Comparison of ENCODE assay signal across 18 cellular contexts in genomic region chr17:77196251-77196650, GRCh38. TPM values are rescaled to one million over a fixed set of nuclear protein-coding genes. Genes with fewer than 3 reads are reported as not detected.
A peak's percentile ranks its signal among the peaks of the same experiment; 100 is the strongest.
DNase-seq lines count a peak whose midpoint lies in the region; ATAC-seq, FAIRE-seq and TF ChIP-seq lines count a peak whose summit lies in the region.
"Had no signal": no experiment of that assay in that cellular context is flagged by ENCODE, and none has a peak within 500 bp of the region (broad histone marks: within the 10 kb centered on the region; RNA-seq: fewer than 3 reads in every experiment).

No MANE protein-coding gene starts in this region.

- no peak for DNase-seq in activated CD8-positive, alpha-beta memory T cell treated with anti-CD3 and anti-CD28 coated beads, Interleukin-2, amount 10 ng/mL, durations not matched to agents 7 days and 5 days
- no peak for DNase-seq in activated CD8-positive, alpha-beta memory T cell treated with anti-CD3 and anti-CD28 coated beads, Interleukin-2, amount 50 U/mL, for 48 hours
- DNase-seq in astrocyte (ENCODE audit: low read depth) (peak; percentile 63), mesothelial cell of epicardium (ENCODE audit: low spot score in 2 of 2, unreplicated experiment in 2 of 2) (no peak), GM19240 (ENCODE audit: insufficient read length, low spot score) (no peak)
- no peak for DNase-seq in stimulated activated CD4-positive, alpha-beta T cell treated with anti-CD3 and anti-CD28 coated beads, Interleukin-1b, Interleukin-23, amount 100 ng/mL, for 48 hours
- DNase-seq: AML-193; Caco-2; CD8-positive, alpha-beta memory T cell; DND-41; GF-D8 had no signal

- no peaks in the 10 kb centered on the region for H3K9me3 Mint-ChIP-seq in activated CD8-positive, alpha-beta memory T cell treated with anti-CD3 and anti-CD28 coated beads, Interleukin-2, amount 10 ng/mL, durations not matched to agents 7 days and 5 days (ENCODE audit: low read depth)
- H3K9me3 Mint-ChIP-seq in astrocyte (ENCODE audit: unreplicated experiment) (no peaks in the 10 kb centered on the region), mesothelial cell of epicardium (no peaks in the 10 kb centered on the region)
- H3K9me3 Mint-ChIP-seq: CD8-positive, alpha-beta memory T cell had no signal

- no peaks in the 10 kb centered on the region for H3K27me3 Mint-ChIP-seq in activated CD8-positive, alpha-beta memory T cell treated with anti-CD3 and anti-CD28 coated beads, Interleukin-2, amount 10 ng/mL, durations not matched to agents 7 days and 5 days
- no peaks in the 10 kb centered on the region for H3K27me3 Mint-ChIP-seq in astrocyte (ENCODE audit: low read depth, unreplicated experiment)
- H3K27me3 Mint-ChIP-seq in mesothelial cell of epicardium (ENCODE audit: low read depth), result no peaks in the 10 kb centered on the region
- H3K27me3 Mint-ChIP-seq: CD8-positive, alpha-beta memory T cell had no signal

- no peaks in the 10 kb centered on the region for H3K27me3 ChIP-seq in astrocyte (ENCODE audit: insufficient read depth, low read length)
- H3K27me3 ChIP-seq: BLaER1 had no signal

- H3K27ac ChIP-seq in astrocyte (ENCODE audit: low read depth, low read length), result no peak overlapping the region
- H3K27ac ChIP-seq: 22Rv1, BLaER1 had no signal

- no peak overlapping the region for H3K4me3 Mint-ChIP-seq in activated CD8-positive, alpha-beta memory T cell treated with anti-CD3 and anti-CD28 coated beads, Interleukin-2, amount 10 ng/mL, durations not matched to agents 7 days and 5 days
- H3K4me3 Mint-ChIP-seq in astrocyte (ENCODE audit: unreplicated experiment), result peak overlapping the region; percentile 42
- H3K4me3 Mint-ChIP-seq in mesothelial cell of epicardium, result no peak overlapping the region
- H3K4me3 Mint-ChIP-seq: CD8-positive, alpha-beta memory T cell had no signal

- peaks cover 72% of the 10 kb centered on the region for H3K36me3 Mint-ChIP-seq in activated CD8-positive, alpha-beta memory T cell treated with anti-CD3 and anti-CD28 coated beads, Interleukin-2, amount 10 ng/mL, durations not matched to agents 7 days and 5 days
- H3K36me3 Mint-ChIP-seq in astrocyte (ENCODE audit: low read depth, unreplicated experiment), result peaks cover 46% of the 10 kb centered on the region
- peaks cover 60% of the 10 kb centered on the region for H3K36me3 Mint-ChIP-seq in mesothelial cell of epicardium

- no peak for TF ChIP-seq CTCF in astrocyte (IDR thresholded peaks at IDR 0.05; ENCODE audit: insufficient read depth, low read depth, low read length)
- no peak for TF ChIP-seq CTCF in mesothelial cell of epicardium (IDR thresholded peaks at IDR 0.05; ENCODE audit: unreplicated experiment)

- no peak for ATAC-seq in activated CD8-positive, alpha-beta memory T cell treated with anti-CD3 and anti-CD28 coated beads, Interleukin-2, amount 10 ng/mL, durations not matched to agents 7 days and 5 days
- ATAC-seq in GM21390 (IDR thresholded peaks at IDR 0.05; ENCODE audit: unreplicated experiment) (no peak), HG02610 (IDR thresholded peaks at IDR 0.05; ENCODE audit: unreplicated experiment) (no peak)
- ATAC-seq: HepG2 had no signal

- no peak overlapping the region for H3K4me3 ChIP-seq in astrocyte (ENCODE audit: insufficient read depth, low read depth, low read length)
- H3K4me3 ChIP-seq: BLaER1, HAP-1 had no signal

- peaks cover 6% of the 10 kb centered on the region for H3K79me2 ChIP-seq in astrocyte (ENCODE audit: insufficient read depth, low read length)

- H3K4me1 ChIP-seq in astrocyte (ENCODE audit: insufficient read depth, low read length), result no peaks in the 10 kb centered on the region
- H3K4me1 ChIP-seq: BLaER1, Caco-2, HAP-1 had no signal

- FAIRE-seq in astrocyte (lab: Jason Lieb, UNC), result no peak
- FAIRE-seq: H1, HepG2 had no signal

- no peak overlapping the region for H2AFZ ChIP-seq in astrocyte (ENCODE audit: low read depth, low read length)

- CTCF ChIA-PET in activated CD8-positive, alpha-beta memory T cell treated with anti-CD3 and anti-CD28 coated beads, Interleukin-2, amount 10 ng/mL, durations not matched to agents 7 days and 5 days (lab: Charles Lee), result interaction anchor here (1.0 to 1.2 kb wide), 2 partner anchors 108 to 109 kb away, joined by 3 to 4 read pairs; no protein-coding TSS in a partner anchor

- H3K36me3 ChIP-seq in astrocyte (ENCODE audit: insufficient read depth, low read length), result peaks cover 53% of the 10 kb centered on the region

- peaks cover 7% of the 10 kb centered on the region for H4K20me1 ChIP-seq in astrocyte (ENCODE audit: insufficient read depth, low read length)
- H4K20me1 ChIP-seq: BLaER1 had no signal

- H3K9ac ChIP-seq in astrocyte (ENCODE audit: low read length), result no peak overlapping the region
- H3K9ac ChIP-seq: BLaER1 had no signal

- no peaks in the 10 kb centered on the region for H3K9me3 ChIP-seq in astrocyte (ENCODE audit: insufficient read depth, low read depth, low read length)
- H3K9me3 ChIP-seq: BLaER1, Caco-2, HAP-1 had no signal

- peaks cover 11% of the 10 kb centered on the region for H3K4me1 Mint-ChIP-seq in activated CD8-positive, alpha-beta memory T cell treated with anti-CD3 and anti-CD28 coated beads, Interleukin-2, amount 10 ng/mL, durations not matched to agents 7 days and 5 days
- H3K4me1 Mint-ChIP-seq in astrocyte (ENCODE audit: low read depth, unreplicated experiment) (no peaks in the 10 kb centered on the region), mesothelial cell of epicardium (no peaks in the 10 kb centered on the region)
- H3K4me1 Mint-ChIP-seq: CD8-positive, alpha-beta memory T cell had no signal

- H3K27ac Mint-ChIP-seq in activated CD8-positive, alpha-beta memory T cell treated with anti-CD3 and anti-CD28 coated beads, Interleukin-2, amount 10 ng/mL, durations not matched to agents 7 days and 5 days, result peak overlapping the region; percentile 11
- H3K27ac Mint-ChIP-seq in astrocyte (ENCODE audit: unreplicated experiment) (no peak overlapping the region), mesothelial cell of epicardium (peak overlapping the region; percentile 34)

- H3K4me2 ChIP-seq in astrocyte (ENCODE audit: low read length), result no peak overlapping the region
- H3K4me2 ChIP-seq: BLaER1 had no signal

RNA-seq across cellular contexts. Expression of gene SEC14L1, which starts 55.5 kb away (rescaled TPM):
- total RNA-seq in activated CD8-positive, alpha-beta memory T cell treated with anti-CD3 and anti-CD28 coated beads, Interleukin-2, amount 10 ng/mL, durations not matched to agents 7 days and 5 days, result 100 to 1,000 TPM in 1 of 2 experiments, 10 to 100 TPM in 1; 98.5 to 146 TPM
- total RNA-seq in astrocyte, result 86.7 and 93.2 TPM in 2 replicates
- 42.6 to 47.6 TPM (median 47.0 TPM) in 3 replicates for total RNA-seq in mesothelial cell of epicardium
